9 cellular contexts compared by ENCODE assay signal in the genomic region with DNA sequence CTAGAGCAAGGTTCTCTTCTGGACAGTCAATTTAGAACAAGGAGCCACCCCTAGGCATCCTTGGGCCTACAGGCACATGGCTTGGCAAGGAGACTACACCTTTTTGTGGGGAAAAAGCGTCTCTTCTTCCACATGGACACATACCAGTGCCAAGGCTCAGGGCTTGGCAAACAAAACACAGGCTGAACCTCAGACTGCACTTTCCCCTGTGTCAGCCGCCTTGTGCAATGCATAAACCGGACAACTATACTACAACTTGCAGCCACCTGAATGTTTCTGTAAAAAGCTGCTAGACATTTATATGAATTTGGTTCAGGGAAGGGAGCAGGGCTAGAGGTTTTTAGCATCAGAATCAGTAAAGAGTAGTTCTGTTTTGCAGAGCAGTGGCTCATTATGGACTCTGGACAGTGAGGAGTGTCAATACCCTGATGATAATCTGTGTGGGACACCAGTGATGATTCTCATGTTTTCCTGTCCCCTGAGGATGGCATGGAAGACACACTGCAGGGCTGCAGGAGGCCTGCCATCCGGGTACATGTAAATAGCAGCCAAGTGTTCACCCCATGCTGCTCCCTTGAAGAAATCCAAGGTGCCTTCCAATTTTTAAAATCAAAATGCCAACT.
"Had no signal": no experiment of that assay in that cellular context is flagged by ENCODE, and none has a peak within 500 bp of the region (broad histone marks: within the 10 kb centered on the region; RNA-seq: fewer than 3 reads in every experiment).

No MANE protein-coding gene starts in this region.

- H3K4me3 ChIP-seq: GM23248, HAP-1, K562 had no signal

- H3K4me1 ChIP-seq: HAP-1 had no signal

- H3K9me3 ChIP-seq: HAP-1 had no signal

- DNase-seq: GM23248, GOT3, H7, HFFc6, IMR-90 had no signal

- H3K36me3 ChIP-seq: HAP-1 had no signal

- H3K27ac ChIP-seq: GM23248, HL-60 had no signal

- H2AFZ ChIP-seq: GM23248 had no signal

- ATAC-seq: HCT116, K562 had no signal

- H3K9ac ChIP-seq: GM23248 had no signal
